In the genomic region with DNA sequence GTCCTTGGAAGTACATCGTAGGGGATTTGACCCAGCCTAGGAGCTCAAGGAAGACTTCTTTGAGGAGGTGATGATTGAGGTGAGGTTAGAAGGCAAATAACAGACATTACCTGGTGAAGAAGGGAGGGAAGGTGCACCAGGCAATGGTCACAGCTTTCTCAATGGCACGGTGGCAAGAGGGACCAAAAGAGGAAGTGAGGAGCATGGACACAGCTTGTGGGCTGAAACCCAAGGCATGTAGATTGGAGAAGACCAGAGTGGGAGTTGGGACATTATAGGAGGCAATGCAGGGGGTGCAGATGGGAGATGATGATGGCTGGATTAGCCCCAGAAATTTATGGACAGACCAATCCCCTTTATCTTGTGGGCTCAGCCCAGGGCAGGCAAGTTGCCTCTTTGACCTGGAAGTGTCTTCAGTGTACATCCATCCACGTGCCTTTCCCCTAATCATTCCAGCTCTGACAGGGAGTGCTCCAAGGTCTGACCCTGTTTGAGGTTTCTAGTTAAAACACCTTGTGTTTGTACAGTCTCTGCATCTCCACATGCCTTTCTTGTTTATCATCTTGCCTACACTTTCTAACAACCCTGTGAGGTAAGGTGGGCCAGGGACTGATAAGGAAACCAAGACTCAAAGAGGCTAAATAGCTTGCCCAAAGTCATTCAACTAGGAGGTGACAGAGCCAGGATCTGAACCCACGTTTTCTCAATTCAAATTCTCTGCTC, we compare ENCODE assay signal across 25 cellular contexts.
"Had no signal": no experiment of that assay in that cellular context is flagged by ENCODE, and none has a peak within 500 bp of the region (broad histone marks: within the 10 kb centered on the region; RNA-seq: fewer than 3 reads in every experiment).

No MANE protein-coding gene starts in this region.

- H3K27ac Mint-ChIP-seq: activated B cell treated with CpG ODN at 0.5 μM for 24 hours; activated CD4-positive, alpha-beta T cell treated with anti-CD3 and anti-CD28 coated beads for 36 hours; activated naive CD8-positive, alpha-beta T cell treated with anti-CD3 and anti-CD28 coated beads, Interleukin-2, amount 10 ng/mL, durations not matched to agents 7 days and 5 days; memory B cell; nephron had no signal

- H3K27ac ChIP-seq: coronary artery, heart right ventricle, neutrophil, ovary, prostate gland, right atrium auricular region had no signal

- H3K4me3 ChIP-seq: coronary artery, heart right ventricle, ovary, prostate gland, right atrium auricular region, stomach, transverse colon, uterus had no signal

- H3K27me3 ChIP-seq: heart right ventricle, neutrophil, ovary, right atrium auricular region, stomach, transverse colon, uterus had no signal

- H3K9me3 ChIP-seq: heart right ventricle, neutrophil, ovary, prostate gland, right atrium auricular region, stomach, transverse colon, uterus had no signal

- H3K36me3 Mint-ChIP-seq: activated naive CD8-positive, alpha-beta T cell treated with anti-CD3 and anti-CD28 coated beads, Interleukin-2, amount 10 ng/mL, durations not matched to agents 7 days and 5 days; memory B cell had no signal

- ATAC-seq: activated CD4-positive, alpha-beta T cell treated with anti-CD3 and anti-CD28 coated beads for 36 hours; activated T-cell treated with anti-CD3 and anti-CD28 coated beads, Interleukin-2, amount 50 U/mL, for 4 hours; heart right ventricle; left colon had no signal

- DNase-seq: activated B cell treated with CpG ODN at 0.5 μM for 24 hours; activated CD4-positive, alpha-beta T cell treated with anti-CD3 and anti-CD28 coated beads for 36 hours; activated CD4-positive, alpha-beta T cell treated with anti-CD3 and anti-CD28 coated beads, Interleukin-2, amount 50 U/mL, for 4 hours; activated CD8-positive, alpha-beta memory T cell treated with anti-CD3 and anti-CD28 coated beads for 24 hours; activated CD8-positive, alpha-beta memory T cell treated with anti-CD3 and anti-CD28 coated beads, Interleukin-2, amount 50 U/mL, for 48 hours; activated naive CD4-positive, alpha-beta T cell treated with Interleukin-2 at 50 U/mL for 16 hours; activated naive CD8-positive, alpha-beta T cell treated with anti-CD3 and anti-CD28 coated beads, Interleukin-2, amount 10 ng/mL, durations not matched to agents 7 days and 5 days; activated T-cell treated with anti-CD3 and anti-CD28 coated beads, Interleukin-2, amount 50 U/mL, for 4 hours; amygdala; cerebellar nuclear complex; heart right ventricle; islet precursor cell; left colon; ovary; stimulated activated CD4-positive, alpha-beta T cell treated with anti-CD3 and anti-CD28 coated beads, Interleukin-4, amount 100 ng/mL, for 4 hours; stomach; T-helper 9 cell; transverse colon; uterus had no signal

- H3K4me1 ChIP-seq: prostate gland, uterus had no signal

- H3K4me3 Mint-ChIP-seq: activated B cell treated with CpG ODN at 0.5 μM for 24 hours; activated CD4-positive, alpha-beta T cell treated with anti-CD3 and anti-CD28 coated beads for 36 hours; activated naive CD8-positive, alpha-beta T cell treated with anti-CD3 and anti-CD28 coated beads, Interleukin-2, amount 10 ng/mL, durations not matched to agents 7 days and 5 days; activated T-cell treated with anti-CD3 and anti-CD28 coated beads, Interleukin-2, amount 50 U/mL, for 4 hours; memory B cell; nephron had no signal

- H3K36me3 ChIP-seq: neutrophil, ovary, prostate gland, uterus had no signal

- H3K9me3 Mint-ChIP-seq: activated B cell treated with CpG ODN at 0.5 μM for 24 hours; activated naive CD8-positive, alpha-beta T cell treated with anti-CD3 and anti-CD28 coated beads, Interleukin-2, amount 10 ng/mL, durations not matched to agents 7 days and 5 days; activated T-cell treated with anti-CD3 and anti-CD28 coated beads, Interleukin-2, amount 50 U/mL, for 4 hours; memory B cell; nephron had no signal

- H3K4me1 Mint-ChIP-seq: activated B cell treated with CpG ODN at 0.5 μM for 24 hours; activated CD4-positive, alpha-beta T cell treated with anti-CD3 and anti-CD28 coated beads for 36 hours; activated naive CD8-positive, alpha-beta T cell treated with anti-CD3 and anti-CD28 coated beads, Interleukin-2, amount 10 ng/mL, durations not matched to agents 7 days and 5 days; memory B cell had no signal
